In genomic region chr3:179555604-179556003, GRCh38 we compare ENCODE assay signal across 20 cellular contexts.
"Had no signal": no experiment of that assay in that cellular context is flagged by ENCODE, and none has a peak within 500 bp of the region (broad histone marks: within the 10 kb centered on the region; RNA-seq: fewer than 3 reads in every experiment).

No MANE protein-coding gene starts in this region.

- H3K4me3 Mint-ChIP-seq: activated CD8-positive, alpha-beta T cell treated with anti-CD3 and anti-CD28 coated beads for 36 hours; activated naive CD8-positive, alpha-beta T cell treated with anti-CD3 and anti-CD28 coated beads, Interleukin-2, amount 10 ng/mL, durations not matched to agents 7 days and 5 days; activated T-cell treated with anti-CD3 and anti-CD28 coated beads, Interleukin-2, amount 50 U/mL, for 72 hours had no signal

- H3K27me3 ChIP-seq: adrenal gland had no signal

- H3K36me3 ChIP-seq: adrenal gland had no signal

- H3K36me3 Mint-ChIP-seq: activated naive CD8-positive, alpha-beta T cell treated with anti-CD3 and anti-CD28 coated beads, Interleukin-2, amount 10 ng/mL, durations not matched to agents 7 days and 5 days had no signal

- H3K9me3 ChIP-seq: adrenal gland had no signal

- H3K4me3 ChIP-seq: adrenal gland had no signal

- H3K4me2 ChIP-seq: KMS-11 had no signal

- H3K4me1 Mint-ChIP-seq: activated naive CD8-positive, alpha-beta T cell treated with anti-CD3 and anti-CD28 coated beads, Interleukin-2, amount 10 ng/mL, durations not matched to agents 7 days and 5 days had no signal

- H3K9ac ChIP-seq: KMS-11 had no signal

- ATAC-seq: activated CD8-positive, alpha-beta T cell treated with anti-CD3 and anti-CD28 coated beads for 36 hours; activated T-cell treated with anti-CD3 and anti-CD28 coated beads, Interleukin-2, amount 50 U/mL, for 72 hours had no signal

- H3K27ac Mint-ChIP-seq: activated CD8-positive, alpha-beta T cell treated with anti-CD3 and anti-CD28 coated beads for 36 hours; activated naive CD8-positive, alpha-beta T cell treated with anti-CD3 and anti-CD28 coated beads, Interleukin-2, amount 10 ng/mL, durations not matched to agents 7 days and 5 days; activated T-cell treated with anti-CD3 and anti-CD28 coated beads, Interleukin-2, amount 50 U/mL, for 72 hours had no signal

- H3K4me1 ChIP-seq: adrenal gland had no signal

- H3K27ac ChIP-seq: adrenal gland, KMS-11 had no signal

- H3K9me3 Mint-ChIP-seq: activated CD8-positive, alpha-beta T cell treated with anti-CD3 and anti-CD28 coated beads for 36 hours; activated naive CD8-positive, alpha-beta T cell treated with anti-CD3 and anti-CD28 coated beads, Interleukin-2, amount 10 ng/mL, durations not matched to agents 7 days and 5 days; activated T-cell treated with anti-CD3 and anti-CD28 coated beads, Interleukin-2, amount 50 U/mL, for 72 hours had no signal

- DNase-seq: activated CD4-positive, CD25-positive, alpha-beta regulatory T cell; activated CD8-positive, alpha-beta memory T cell treated with anti-CD3 and anti-CD28 coated beads, Interleukin-2, amount 50 U/mL, for 4 hours; activated CD8-positive, alpha-beta T cell treated with anti-CD3 and anti-CD28 coated beads for 36 hours; activated naive CD4-positive, alpha-beta T cell treated with anti-CD3 and anti-CD28 coated beads, Interleukin-2, amount 50 U/mL, for 16 hours; activated naive CD8-positive, alpha-beta T cell treated with anti-CD3 and anti-CD28 coated beads, Interleukin-2, amount 10 ng/mL, durations not matched to agents 7 days and 5 days; activated T-cell treated with anti-CD3 and anti-CD28 coated beads, Interleukin-2, amount 50 U/mL, for 72 hours; adrenal gland; anterior cingulate cortex; caudate nucleus; MM.1S; NCI-H1105; NCI-H1436; NCI-H1694 treated with DMSO at 0.1 percent for 48 hours; NCI-H2081; NCI-H446; NCI-H524; SIG-M5; T-helper 2 cell; T1000 had no signal
